24 cellular contexts compared by ENCODE assay signal in the genomic region with DNA sequence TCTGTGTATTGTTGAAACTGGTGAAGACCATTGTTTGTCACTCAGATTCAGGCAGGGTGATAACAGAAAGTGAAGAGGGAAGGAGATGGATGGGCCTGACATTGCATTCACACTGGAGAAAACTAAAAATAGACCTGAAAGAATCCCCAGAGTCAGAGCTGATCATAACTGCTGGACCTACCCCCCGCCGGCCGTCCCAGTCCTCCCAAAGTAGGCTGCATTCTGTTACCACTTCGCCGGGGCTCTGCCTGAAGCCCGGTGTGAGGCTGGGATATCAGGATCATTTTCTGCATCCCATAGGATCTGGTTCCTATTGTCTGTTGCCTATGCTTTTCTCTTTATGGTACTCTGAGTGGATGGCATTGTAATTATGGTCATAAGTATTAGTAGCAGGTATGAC.
"Had no signal": no experiment of that assay in that cellular context is flagged by ENCODE, and none has a peak within 500 bp of the region (broad histone marks: within the 10 kb centered on the region; RNA-seq: fewer than 3 reads in every experiment).

No MANE protein-coding gene starts in this region.

- H3K9me3 ChIP-seq: ascending aorta, heart right ventricle, right lobe of liver, uterus had no signal

- H3K27me3 ChIP-seq: ascending aorta, right lobe of liver, uterus had no signal

- ATAC-seq: activated CD8-positive, alpha-beta memory T cell treated with anti-CD3 and anti-CD28 coated beads, Interleukin-2, amount 10 ng/mL, durations not matched to agents 7 days and 5 days; activated CD8-positive, alpha-beta T cell treated with anti-CD3 and anti-CD28 coated beads for 36 hours; heart right ventricle; left colon; right lobe of liver; stimulated activated effector memory CD8-positive, alpha-beta T cell treated with anti-CD3 and anti-CD28 coated beads, Interleukin-12 subunit alpha, Interleukin-12 subunit beta, amount 100 ng/mL, for 72 hours; stimulated activated naive CD8-positive, alpha-beta T cell treated with anti-CD3 and anti-CD28 coated beads, Interleukin-15, amount 100 ng/mL, for 72 hours had no signal

- H3K4me1 ChIP-seq: ascending aorta, right lobe of liver, uterus had no signal

- H3K9me3 Mint-ChIP-seq: activated CD4-positive, alpha-beta T cell treated with anti-CD3 and anti-CD28 coated beads, Interleukin-2, amount 10 ng/mL, durations not matched to agents 7 days and 5 days; activated CD8-positive, alpha-beta T cell treated with anti-CD3 and anti-CD28 coated beads for 36 hours; activated T-helper 1 cell treated with anti-CD3 and anti-CD28 coated beads, Interleukin-12 subunit alpha, Interleukin-12 subunit beta, Interleukin-2, Interleukin-4 antibody, amounts not matched to agents 30 ng/mL and 10 ng/mL and 1 ng/mL, durations not matched to agents 14 hours and 24 hours and 36 hours; central memory CD8-positive, alpha-beta T cell; memory B cell; nephron progenitor cell; stimulated activated effector memory CD8-positive, alpha-beta T cell treated with anti-CD3 and anti-CD28 coated beads, Interleukin-12 subunit alpha, Interleukin-12 subunit beta, amount 100 ng/mL, for 72 hours; stimulated activated naive CD8-positive, alpha-beta T cell treated with anti-CD3 and anti-CD28 coated beads, Interleukin-15, amount 100 ng/mL, for 72 hours had no signal

- H3K4me3 Mint-ChIP-seq: activated CD4-positive, alpha-beta T cell treated with anti-CD3 and anti-CD28 coated beads, Interleukin-2, amount 10 ng/mL, durations not matched to agents 7 days and 5 days; activated CD8-positive, alpha-beta memory T cell treated with anti-CD3 and anti-CD28 coated beads, Interleukin-2, amount 10 ng/mL, durations not matched to agents 7 days and 5 days; activated CD8-positive, alpha-beta T cell treated with anti-CD3 and anti-CD28 coated beads for 36 hours; activated T-helper 1 cell treated with anti-CD3 and anti-CD28 coated beads, Interleukin-12 subunit alpha, Interleukin-12 subunit beta, Interleukin-2, Interleukin-4 antibody, amounts not matched to agents 30 ng/mL and 10 ng/mL and 1 ng/mL, durations not matched to agents 14 hours and 24 hours and 36 hours; central memory CD8-positive, alpha-beta T cell; memory B cell; nephron progenitor cell; stimulated activated effector memory CD8-positive, alpha-beta T cell treated with anti-CD3 and anti-CD28 coated beads, Interleukin-12 subunit alpha, Interleukin-12 subunit beta, amount 100 ng/mL, for 72 hours; stimulated activated naive CD8-positive, alpha-beta T cell treated with anti-CD3 and anti-CD28 coated beads, Interleukin-15, amount 100 ng/mL, for 72 hours had no signal

- H3K27me3 Mint-ChIP-seq: activated CD4-positive, alpha-beta T cell treated with anti-CD3 and anti-CD28 coated beads, Interleukin-2, amount 10 ng/mL, durations not matched to agents 7 days and 5 days had no signal

- DNase-seq: activated CD4-positive, alpha-beta T cell treated with anti-CD3 and anti-CD28 coated beads, Interleukin-2, amount 10 ng/mL, durations not matched to agents 7 days and 5 days; activated CD4-positive, CD25-positive, alpha-beta regulatory T cell treated with anti-CD3 and anti-CD28 coated beads, Interleukin-2, amount 50 U/mL, for 72 hours; activated CD8-positive, alpha-beta memory T cell treated with anti-CD3 and anti-CD28 coated beads, Interleukin-2, amount 10 ng/mL, durations not matched to agents 7 days and 5 days; activated CD8-positive, alpha-beta T cell treated with anti-CD3 and anti-CD28 coated beads for 36 hours; activated gamma-delta T cell; activated naive CD4-positive, alpha-beta T cell treated with anti-CD3 and anti-CD28 coated beads, Interleukin-2, amount 50 U/mL, for 16 hours; activated T-cell treated with anti-CD3 and anti-CD28 coated beads for 4 hours; heart right ventricle; left colon; nephron progenitor cell; occipital lobe; right lobe of liver; small intestine; stimulated activated CD4-positive, alpha-beta T cell treated with anti-CD3 and anti-CD28 coated beads, Interleukin-2, amount 100 ng/mL, for 24 hours; stimulated activated naive CD8-positive, alpha-beta T cell treated with anti-CD3 and anti-CD28 coated beads, Interleukin-15, amount 100 ng/mL, for 72 hours; trophoblast cell; uterus had no signal

- H3K4me3 ChIP-seq: ascending aorta, coronary artery, heart right ventricle, right lobe of liver, uterus had no signal

- H3K27ac Mint-ChIP-seq: activated CD4-positive, alpha-beta T cell treated with anti-CD3 and anti-CD28 coated beads, Interleukin-2, amount 10 ng/mL, durations not matched to agents 7 days and 5 days; activated CD8-positive, alpha-beta memory T cell treated with anti-CD3 and anti-CD28 coated beads, Interleukin-2, amount 10 ng/mL, durations not matched to agents 7 days and 5 days; activated CD8-positive, alpha-beta T cell treated with anti-CD3 and anti-CD28 coated beads for 36 hours; activated T-helper 1 cell treated with anti-CD3 and anti-CD28 coated beads, Interleukin-12 subunit alpha, Interleukin-12 subunit beta, Interleukin-2, Interleukin-4 antibody, amounts not matched to agents 30 ng/mL and 10 ng/mL and 1 ng/mL, durations not matched to agents 14 hours and 24 hours and 36 hours; memory B cell; nephron progenitor cell; stimulated activated effector memory CD8-positive, alpha-beta T cell treated with anti-CD3 and anti-CD28 coated beads, Interleukin-12 subunit alpha, Interleukin-12 subunit beta, amount 100 ng/mL, for 72 hours had no signal

- H3K27ac ChIP-seq: ascending aorta, coronary artery, heart right ventricle, right lobe of liver, uterus, VCaP had no signal

- H3K36me3 Mint-ChIP-seq: activated CD8-positive, alpha-beta memory T cell treated with anti-CD3 and anti-CD28 coated beads, Interleukin-2, amount 10 ng/mL, durations not matched to agents 7 days and 5 days; memory B cell; stimulated activated effector memory CD8-positive, alpha-beta T cell treated with anti-CD3 and anti-CD28 coated beads, Interleukin-12 subunit alpha, Interleukin-12 subunit beta, amount 100 ng/mL, for 72 hours had no signal

- H3K4me1 Mint-ChIP-seq: activated CD4-positive, alpha-beta T cell treated with anti-CD3 and anti-CD28 coated beads, Interleukin-2, amount 10 ng/mL, durations not matched to agents 7 days and 5 days; activated CD8-positive, alpha-beta memory T cell treated with anti-CD3 and anti-CD28 coated beads, Interleukin-2, amount 10 ng/mL, durations not matched to agents 7 days and 5 days; central memory CD8-positive, alpha-beta T cell; memory B cell; stimulated activated effector memory CD8-positive, alpha-beta T cell treated with anti-CD3 and anti-CD28 coated beads, Interleukin-12 subunit alpha, Interleukin-12 subunit beta, amount 100 ng/mL, for 72 hours; stimulated activated naive CD8-positive, alpha-beta T cell treated with anti-CD3 and anti-CD28 coated beads, Interleukin-15, amount 100 ng/mL, for 72 hours had no signal

- H3K36me3 ChIP-seq: ascending aorta, heart right ventricle, right lobe of liver, uterus had no signal
